2 cellular contexts compared by ENCODE assay signal in genomic region chr1:35443768-35444518, GRCh38.
TF ChIP-seq lines count a peak whose summit lies in the region.

No MANE protein-coding gene starts in this region.

TF ChIP-seq in SK-N-SH, 30 proteins besides CTCF, POLR2A, EP300 and RAD21 (continued from another document):
- TF ChIP-seq, protein P1, sequence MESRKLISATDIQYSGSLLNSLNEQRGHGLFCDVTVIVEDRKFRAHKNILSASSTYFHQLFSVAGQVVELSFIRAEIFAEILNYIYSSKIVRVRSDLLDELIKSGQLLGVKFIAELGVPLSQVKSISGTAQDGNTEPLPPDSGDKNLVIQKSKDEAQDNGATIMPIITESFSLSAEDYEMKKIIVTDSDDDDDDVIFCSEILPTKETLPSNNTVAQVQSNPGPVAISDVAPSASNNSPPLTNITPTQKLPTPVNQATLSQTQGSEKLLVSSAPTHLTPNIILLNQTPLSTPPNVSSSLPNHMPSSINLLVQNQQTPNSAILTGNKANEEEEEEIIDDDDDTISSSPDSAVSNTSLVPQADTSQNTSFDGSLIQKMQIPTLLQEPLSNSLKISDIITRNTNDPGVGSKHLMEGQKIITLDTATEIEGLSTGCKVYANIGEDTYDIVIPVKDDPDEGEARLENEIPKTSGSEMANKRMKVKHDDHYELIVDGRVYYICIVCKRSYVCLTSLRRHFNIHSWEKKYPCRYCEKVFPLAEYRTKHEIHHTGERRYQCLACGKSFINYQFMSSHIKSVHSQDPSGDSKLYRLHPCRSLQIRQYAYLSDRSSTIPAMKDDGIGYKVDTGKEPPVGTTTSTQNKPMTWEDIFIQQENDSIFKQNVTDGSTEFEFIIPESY (IDR thresholded peaks at IDR 0.05; ENCODE audit: borderline replicate concordance, low read depth): no peak
- TF ChIP-seq RXRA (IDR thresholded peaks at IDR 0.05; ENCODE audit: borderline replicate concordance, low read depth) (no peak), JUND (IDR thresholded peaks at IDR 0.05) (no peak), GABPA (IDR thresholded peaks at IDR 0.05; ENCODE audit: low read depth) (no peak), FOXJ3 (CRISPR knock-in tag; IDR thresholded peaks at IDR 0.05) (no peak), MAX (IDR thresholded peaks at IDR 0.05; ENCODE audit: low read depth) (no peak), TAF1 (IDR thresholded peaks at IDR 0.05; ENCODE audit: borderline replicate concordance, low read depth, low read length) (no peak), NRF1 (IDR thresholded peaks at IDR 0.05; ENCODE audit: low read depth, low read length) (no peak), IRF3 (IDR thresholded peaks at IDR 0.05; ENCODE audit: low read depth, low read length) (no peak), SIN3A (IDR thresholded peaks at IDR 0.05; ENCODE audit: borderline replicate concordance, low read depth, low read length) (no peak)
- TF ChIP-seq, protein P2, sequence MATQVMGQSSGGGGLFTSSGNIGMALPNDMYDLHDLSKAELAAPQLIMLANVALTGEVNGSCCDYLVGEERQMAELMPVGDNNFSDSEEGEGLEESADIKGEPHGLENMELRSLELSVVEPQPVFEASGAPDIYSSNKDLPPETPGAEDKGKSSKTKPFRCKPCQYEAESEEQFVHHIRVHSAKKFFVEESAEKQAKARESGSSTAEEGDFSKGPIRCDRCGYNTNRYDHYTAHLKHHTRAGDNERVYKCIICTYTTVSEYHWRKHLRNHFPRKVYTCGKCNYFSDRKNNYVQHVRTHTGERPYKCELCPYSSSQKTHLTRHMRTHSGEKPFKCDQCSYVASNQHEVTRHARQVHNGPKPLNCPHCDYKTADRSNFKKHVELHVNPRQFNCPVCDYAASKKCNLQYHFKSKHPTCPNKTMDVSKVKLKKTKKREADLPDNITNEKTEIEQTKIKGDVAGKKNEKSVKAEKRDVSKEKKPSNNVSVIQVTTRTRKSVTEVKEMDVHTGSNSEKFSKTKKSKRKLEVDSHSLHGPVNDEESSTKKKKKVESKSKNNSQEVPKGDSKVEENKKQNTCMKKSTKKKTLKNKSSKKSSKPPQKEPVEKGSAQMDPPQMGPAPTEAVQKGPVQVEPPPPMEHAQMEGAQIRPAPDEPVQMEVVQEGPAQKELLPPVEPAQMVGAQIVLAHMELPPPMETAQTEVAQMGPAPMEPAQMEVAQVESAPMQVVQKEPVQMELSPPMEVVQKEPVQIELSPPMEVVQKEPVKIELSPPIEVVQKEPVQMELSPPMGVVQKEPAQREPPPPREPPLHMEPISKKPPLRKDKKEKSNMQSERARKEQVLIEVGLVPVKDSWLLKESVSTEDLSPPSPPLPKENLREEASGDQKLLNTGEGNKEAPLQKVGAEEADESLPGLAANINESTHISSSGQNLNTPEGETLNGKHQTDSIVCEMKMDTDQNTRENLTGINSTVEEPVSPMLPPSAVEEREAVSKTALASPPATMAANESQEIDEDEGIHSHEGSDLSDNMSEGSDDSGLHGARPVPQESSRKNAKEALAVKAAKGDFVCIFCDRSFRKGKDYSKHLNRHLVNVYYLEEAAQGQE (IDR thresholded peaks at IDR 0.05; ENCODE audit: low read depth, low read length): no peak

TF ChIP-seq in SK-N-SH treated with all-trans-retinoic acid at 6 μM for 48 hours, 23 proteins besides CTCF, POLR2A, EP300 and RAD21 (continued from another document):
- no peak for TF ChIP-seq CREB5 (CRISPR knock-in tag; IDR thresholded peaks at IDR 0.05; ENCODE audit: low read depth)
- TF ChIP-seq ISL1 (CRISPR knock-in tag; IDR thresholded peaks at IDR 0.05): no peak
- no peak for TF ChIP-seq PATZ1 (CRISPR knock-in tag; IDR thresholded peaks at IDR 0.05; ENCODE audit: borderline replicate concordance)
- TF ChIP-seq RARB (CRISPR knock-in tag; IDR thresholded peaks at IDR 0.05): no peak
- no peak for TF ChIP-seq ZNF70 (CRISPR knock-in tag; IDR thresholded peaks at IDR 0.05)
- TF ChIP-seq ZC3H10 (CRISPR knock-in tag; IDR thresholded peaks at IDR 0.05): no peak
- no peak for TF ChIP-seq ZFP3 (CRISPR knock-in tag; IDR thresholded peaks at IDR 0.05)
- no peak for TF ChIP-seq ZNF8 (CRISPR knock-in tag; IDR thresholded peaks at IDR 0.05)
- TF ChIP-seq GLIS3 (CRISPR knock-in tag; IDR thresholded peaks at IDR 0.05): no peak
- TF ChIP-seq CSRNP3 (CRISPR knock-in tag; IDR thresholded peaks at IDR 0.05): no peak
- no peak for TF ChIP-seq ARNTL (CRISPR knock-in tag; IDR thresholded peaks at IDR 0.05; ENCODE audit: borderline replicate concordance, low read depth)
- TF ChIP-seq BACH2 (CRISPR knock-in tag; IDR thresholded peaks at IDR 0.05; ENCODE audit: borderline replicate concordance): no peak
- TF ChIP-seq, protein P3, sequence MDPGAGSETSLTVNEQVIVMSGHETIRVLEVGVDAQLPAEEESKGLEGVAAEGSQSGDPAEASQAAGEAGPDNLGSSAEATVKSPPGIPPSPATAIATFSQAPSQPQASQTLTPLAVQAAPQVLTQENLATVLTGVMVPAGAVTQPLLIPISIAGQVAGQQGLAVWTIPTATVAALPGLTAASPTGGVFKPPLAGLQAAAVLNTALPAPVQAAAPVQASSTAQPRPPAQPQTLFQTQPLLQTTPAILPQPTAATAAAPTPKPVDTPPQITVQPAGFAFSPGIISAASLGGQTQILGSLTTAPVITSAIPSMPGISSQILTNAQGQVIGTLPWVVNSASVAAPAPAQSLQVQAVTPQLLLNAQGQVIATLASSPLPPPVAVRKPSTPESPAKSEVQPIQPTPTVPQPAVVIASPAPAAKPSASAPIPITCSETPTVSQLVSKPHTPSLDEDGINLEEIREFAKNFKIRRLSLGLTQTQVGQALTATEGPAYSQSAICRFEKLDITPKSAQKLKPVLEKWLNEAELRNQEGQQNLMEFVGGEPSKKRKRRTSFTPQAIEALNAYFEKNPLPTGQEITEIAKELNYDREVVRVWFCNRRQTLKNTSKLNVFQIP (CRISPR knock-in tag; IDR thresholded peaks at IDR 0.05; ENCODE audit: borderline replicate concordance, low read depth): no peak
TF ChIP-seq in SK-N-SH treated with all-trans-retinoic acid at 6 μM for 48 hours: peak in this region for 0.
